ENCODE assay signal across 11 cellular contexts in the genomic region with DNA sequence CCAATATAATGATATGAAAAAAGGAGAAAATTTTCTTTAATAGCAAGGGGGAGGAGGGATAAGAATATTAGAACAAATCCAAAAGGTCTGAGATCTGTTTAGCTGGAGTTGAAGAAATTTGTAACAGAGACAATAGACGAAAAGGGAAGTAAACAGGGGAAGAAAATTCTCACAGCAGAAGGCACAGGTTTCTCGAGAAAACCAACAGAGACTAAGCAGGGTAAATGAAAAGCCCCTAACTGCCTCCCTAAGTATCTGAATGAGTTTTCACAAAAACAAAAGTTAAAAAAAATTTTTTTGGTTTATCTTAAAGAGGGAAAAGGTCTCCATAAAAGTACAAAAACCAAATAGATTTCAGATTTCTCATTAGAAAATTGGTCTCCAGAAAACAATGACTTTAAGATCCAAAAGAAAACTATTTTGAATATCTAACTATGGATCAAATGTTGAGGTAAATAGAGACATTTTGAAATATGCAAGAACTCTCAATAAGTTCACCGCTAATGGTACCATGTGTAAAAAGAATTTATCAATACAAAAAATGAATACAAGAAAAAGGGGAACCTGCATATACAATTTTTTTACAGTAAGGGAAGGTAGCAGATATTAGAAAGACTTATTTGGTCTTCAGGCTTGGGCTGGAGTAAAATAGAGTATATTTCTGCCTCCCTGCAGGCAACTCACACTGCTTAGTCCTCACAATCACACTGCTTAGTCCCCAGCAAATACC. TPM values are rescaled to one million over a fixed set of nuclear protein-coding genes. Genes with fewer than 3 reads are reported as not detected.
DNase-seq lines count a peak whose midpoint lies in the region; ATAC-seq and TF ChIP-seq lines count a peak whose summit lies in the region.
"Had no signal": no experiment of that assay in that cellular context is flagged by ENCODE, and none has a peak within 500 bp of the region (broad histone marks: within the 10 kb centered on the region; RNA-seq: fewer than 3 reads in every experiment).

No MANE protein-coding gene starts in this region.

- H3K4me1 Mint-ChIP-seq in osteocyte (ENCODE audit: unreplicated experiment) = peaks cover 5% of the 10 kb centered on the region

- peaks cover 48% of the 10 kb centered on the region for H3K36me3 Mint-ChIP-seq in osteocyte (ENCODE audit: unreplicated experiment)

- H3K4me3 Mint-ChIP-seq in osteocyte (ENCODE audit: unreplicated experiment) = no peak overlapping the region

- ATAC-seq in GM18907 (IDR thresholded peaks at IDR 0.05; ENCODE audit: unreplicated experiment) (peak; percentile 86), GM21717 (IDR thresholded peaks at IDR 0.05; ENCODE audit: unreplicated experiment) (peak; percentile 80), HG03196 (IDR thresholded peaks at IDR 0.05; ENCODE audit: unreplicated experiment) (peak; percentile 74)

- TF ChIP-seq CTCF in osteocyte (IDR thresholded peaks at IDR 0.05) = no peak

- peak overlapping the region; percentile 54 for H3K27ac Mint-ChIP-seq in osteocyte (ENCODE audit: unreplicated experiment)

- no peaks in the 10 kb centered on the region for H3K9me3 Mint-ChIP-seq in osteocyte (ENCODE audit: unreplicated experiment)

- DNase-seq in osteocyte (ENCODE audit: extremely low spot score, unreplicated experiment) (no peak), DMS79 (lab: John Stamatoyannopoulos, UW) (no peak), NCI-H524 (lab: John Stamatoyannopoulos, UW) (no peak)
- DNase-seq in activated CD4-positive, CD25-positive, alpha-beta regulatory T cell (lab: John Stamatoyannopoulos, UW) = no peak
- DNase-seq: activated T-cell treated with anti-CD3 and anti-CD28 coated beads, Interleukin-2, amount 50 U/mL, for 48 hours; brain microvascular endothelial cell; NCI-H345; stimulated activated naive CD4-positive, alpha-beta T cell treated with Interleukin-2 at 50 U/mL for 16 hours had no signal

- no peaks in the 10 kb centered on the region for H3K27me3 Mint-ChIP-seq in osteocyte (ENCODE audit: unreplicated experiment)

RNA-seq across cellular contexts. Expression of gene NEK10, which starts 23.9 kb away (rescaled TPM):
- 6.8 and 10.1 TPM in 2 replicates for total RNA-seq in osteocyte
